In the genomic region with DNA sequence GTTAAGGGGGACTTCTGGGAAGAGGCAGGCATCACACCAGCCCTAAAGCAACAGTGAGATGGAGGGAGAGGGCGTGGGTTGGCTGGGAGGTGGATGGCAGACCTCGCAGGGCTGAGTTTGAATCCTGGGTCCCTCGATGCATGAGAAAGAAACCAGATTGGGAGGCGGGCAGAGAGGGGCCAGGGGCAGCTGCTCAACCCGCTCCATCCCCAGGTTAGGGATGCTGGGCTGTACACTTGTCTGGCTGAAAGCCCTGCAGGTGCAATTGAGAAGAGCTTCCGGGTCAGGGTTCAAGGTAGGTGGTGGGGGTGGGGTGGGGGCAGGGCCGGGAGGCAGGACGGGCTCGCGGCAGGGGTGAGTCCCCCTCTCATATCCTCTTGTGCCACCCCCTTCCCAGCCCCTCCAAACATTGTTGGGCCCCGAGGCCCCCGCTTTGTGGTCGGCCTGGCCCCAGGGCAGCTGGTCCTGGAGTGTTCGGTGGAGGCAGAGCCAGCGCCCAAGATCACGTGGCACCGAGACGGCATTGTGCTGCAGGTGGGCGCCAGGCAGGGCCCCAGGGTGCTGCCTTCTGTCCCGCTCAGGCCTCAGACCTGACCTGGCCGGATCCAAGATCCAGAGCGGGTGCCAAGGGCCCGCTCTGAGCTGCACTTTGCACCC, we compare ENCODE assay signal across 6 cellular contexts. TPM values are rescaled to one million over a fixed set of nuclear protein-coding genes. Genes with fewer than 3 reads are reported as not detected.
"Had no signal": no experiment of that assay in that cellular context is flagged by ENCODE, and none has a peak within 500 bp of the region (broad histone marks: within the 10 kb centered on the region; RNA-seq: fewer than 3 reads in every experiment).

No MANE protein-coding gene starts in this region.

- H3K9me3 Mint-ChIP-seq: GM23338, H9 had no signal

- H3K4me3 Mint-ChIP-seq: GM23338, H9 had no signal

- DNase-seq: H9, HCEC 1CT, KG1 had no signal

- H2AFZ ChIP-seq: GM23338 had no signal

- H3K4me2 ChIP-seq: GM23338 had no signal

- H3K4me3 ChIP-seq: GM23338 had no signal

- H3K36me3 Mint-ChIP-seq: IgD-negative memory B cell had no signal

- ATAC-seq: GM23338 had no signal

- FAIRE-seq: HTR-8/SVneo had no signal

- H3K27ac Mint-ChIP-seq: GM23338, H9, IgD-negative memory B cell had no signal

RNA-seq across cellular contexts. Expression of a gene that starts 49.8 kb away (rescaled TPM):
- polyA plus RNA-seq: IgD-negative memory B cell had no signal
